In genomic region chrX:2710041-2710471, GRCh38 we compare ENCODE assay signal across 8 cellular contexts. TPM values are rescaled to one million over a fixed set of nuclear protein-coding genes. Genes with fewer than 3 reads are reported as not detected.
DNase-seq lines count a peak whose midpoint lies in the region; ATAC-seq, FAIRE-seq and TF ChIP-seq lines count a peak whose summit lies in the region.

No MANE protein-coding gene starts in this region.

- TF ChIP-seq EP300 in esophagus muscularis mucosa (IDR thresholded peaks at IDR 0.05), result no peak

- ATAC-seq in T-helper 17 cell (peak; percentile 75), GM21423 (IDR thresholded peaks at IDR 0.05; ENCODE audit: unreplicated experiment) (no peak)

- H3K4me3 ChIP-seq in esophagus muscularis mucosa (peak overlapping the region; percentile 12 to 40 (median 26)), osteoblast (ENCODE audit: insufficient read depth, low read length) (peak overlapping the region; percentile 53)

- H3K4me2 ChIP-seq in osteoblast (ENCODE audit: insufficient read depth, low read length), result peak overlapping the region; percentile 83

- H3K27me3 ChIP-seq in esophagus muscularis mucosa (no peaks in the 10 kb centered on the region), osteoblast (ENCODE audit: insufficient read depth, low read length) (no peaks in the 10 kb centered on the region)

- no peaks in the 10 kb centered on the region for H3K9me3 ChIP-seq in T-helper 17 cell (ENCODE audit: control insufficient read depth, low read length, poor library complexity, severe bottlenecking)
- H3K9me3 ChIP-seq in esophagus muscularis mucosa, result no peaks in the 10 kb centered on the region
- H3K9me3 ChIP-seq in osteoblast (ENCODE audit: low read depth, low read length), result no peaks in the 10 kb centered on the region

- WGBS in esophagus muscularis mucosa, result 14% methylated on average over 10 of the region's 10 CpGs

- H3K36me3 Mint-ChIP-seq in T-helper 17 cell (ENCODE audit: low read depth), result no peaks in the 10 kb centered on the region

- no peaks in the 10 kb centered on the region for H3K27me3 Mint-ChIP-seq in T-helper 17 cell

- H3K79me2 ChIP-seq in osteoblast (ENCODE audit: insufficient read depth, low read length), result peaks cover 83% of the 10 kb centered on the region

- H2AFZ ChIP-seq in osteoblast (ENCODE audit: low read length), result peak overlapping the region; percentile 21

- peaks cover 73% of the 10 kb centered on the region for H4K20me1 ChIP-seq in osteoblast (ENCODE audit: insufficient read depth, low read length)

- FAIRE-seq in GM12892 (lab: Jason Lieb, UNC), result peak; percentile 70

- DNase-seq in GM12892 (ENCODE audit: insufficient read length) (no peak), T-helper 17 cell (no peak), esophagus muscularis mucosa (ENCODE audit: extremely low spot score) (no peak), osteoblast (ENCODE audit: insufficient read length, low spot score, missing footprints) (no peak), hypothalamus (lab: John Stamatoyannopoulos, UW) (no peak), pons (ENCODE audit: low spot score) (no peak), SKM-1 treated with dmso at 0.1 percent for 144 hours (lab: John Stamatoyannopoulos, UW; ENCODE audit: unreplicated experiment) (no peak)

- TF ChIP-seq POLR2A in GM12892 (IDR thresholded peaks at IDR 0.05; ENCODE audit: low read depth, low read length), result no peak
- no peak for TF ChIP-seq POLR2A in esophagus muscularis mucosa (IDR thresholded peaks at IDR 0.05; ENCODE audit: low read depth)

- H3K27ac ChIP-seq in esophagus muscularis mucosa (replicated peaks in 1 of 4) (peak overlapping the region; percentile 58 to 81 (median 64)), osteoblast (ENCODE audit: low read depth, low read length) (peak overlapping the region; percentile 93)

- peaks cover 60% of the 10 kb centered on the region for H3K4me1 Mint-ChIP-seq in T-helper 17 cell

- peak overlapping the region; percentile 91 for H3K4me3 Mint-ChIP-seq in T-helper 17 cell

- peaks cover 0 to 35% (median 16%) of the 10 kb centered on the region in 4 donors for H3K36me3 ChIP-seq in esophagus muscularis mucosa
- H3K36me3 ChIP-seq in osteoblast (ENCODE audit: insufficient read depth, low read length), result peaks cover 23% of the 10 kb centered on the region

- TF ChIP-seq CTCF in esophagus muscularis mucosa (IDR thresholded peaks at IDR 0.05) (no peak), osteoblast (IDR thresholded peaks at IDR 0.05; ENCODE audit: extremely low read depth, low read depth, low read length) (no peak)

- peaks cover 55 to 71% (median 68%) of the 10 kb centered on the region in 4 donors for H3K4me1 ChIP-seq in esophagus muscularis mucosa
- peaks cover 31% of the 10 kb centered on the region for H3K4me1 ChIP-seq in osteoblast (ENCODE audit: insufficient read depth, low read length)

- H3K27ac Mint-ChIP-seq in T-helper 17 cell, result peak overlapping the region; percentile 93

- intact Hi-C loops in esophagus muscularis mucosa (cut with DNase I), result no loop called here

RNA-seq across cellular contexts. Expression of gene CD99, which starts 19.0 kb away (rescaled TPM):
- polyA plus RNA-seq in GM12892 (2012; ENCODE audit: missing spikeins), result 113 TPM
- total RNA-seq in T-helper 17 cell (100 to 1,000 TPM; 227 to 275 TPM), esophagus muscularis mucosa (100 to 1,000 TPM; 311 to 469 (median 376) TPM), osteoblast (331 and 455 TPM in 2 replicates)

RNA-seq across cellular contexts. Expression of gene XG, which starts 41.8 kb away (rescaled TPM):
- not detected for polyA plus RNA-seq in GM12892 (2012; ENCODE audit: missing spikeins)
- under 1 TPM in 1 of 2 donors, not detected in 1; 0.34 TPM for total RNA-seq in T-helper 17 cell
- under 1 TPM in 3 of 4 donors, not detected in 1; 0.39 to 0.83 (median 0.40) TPM for total RNA-seq in esophagus muscularis mucosa
- total RNA-seq in osteoblast, result 3.2 and 4.0 TPM in 2 replicates
